In genomic region chr12:42698213-42698612, GRCh38 we compare ENCODE assay signal across 15 cellular contexts.
DNase-seq lines count a peak whose midpoint lies in the region; FAIRE-seq and TF ChIP-seq lines count a peak whose summit lies in the region.
"Had no signal": no experiment of that assay in that cellular context is flagged by ENCODE, and none has a peak within 500 bp of the region (broad histone marks: within the 10 kb centered on the region; RNA-seq: fewer than 3 reads in every experiment).

No MANE protein-coding gene starts in this region.

- H3K4me1 ChIP-seq in sigmoid colon (no peaks in the 10 kb centered on the region), kidney (ENCODE audit: control insufficient read depth in 1 of 2, insufficient read depth in 1 of 2, low read depth in 1 of 2, low read length in 2 of 2) (no peaks in the 10 kb centered on the region)
- H3K4me1 ChIP-seq: parathyroid adenoma had no signal

- no peaks in the 10 kb centered on the region for H3K36me3 Mint-ChIP-seq in chondrocyte (ENCODE audit: low read depth)
- H3K36me3 Mint-ChIP-seq: activated naive CD8-positive, alpha-beta T cell treated with anti-CD3 and anti-CD28 coated beads, Interleukin-2, amount 10 ng/mL, durations not matched to agents 7 days and 5 days had no signal

- H3K36me3 ChIP-seq in sigmoid colon = no peaks in the 10 kb centered on the region
- no peaks in the 10 kb centered on the region for H3K36me3 ChIP-seq in kidney (ENCODE audit: control insufficient read depth in 1 of 2, insufficient read depth in 2 of 2, low read length in 2 of 2)
- H3K36me3 ChIP-seq: heart left ventricle had no signal

- TF ChIP-seq POLR2A in sigmoid colon (IDR thresholded peaks at IDR 0.05) = no peak

- H3K4me1 Mint-ChIP-seq in chondrocyte (ENCODE audit: low read depth) = peaks cover 7% of the 10 kb centered on the region

- H3K4me3 ChIP-seq in fibroblast of the aortic adventitia (ENCODE audit: low read depth, low read length) = no peak overlapping the region
- no peak overlapping the region for H3K4me3 ChIP-seq in sigmoid colon
- H3K4me3 ChIP-seq in kidney (ENCODE audit: low read length in 2 of 2) = no peak overlapping the region
- H3K4me3 ChIP-seq: heart left ventricle had no signal

- no peak for FAIRE-seq in kidney (lab: Jason Lieb, UNC)

- H3K27me3 ChIP-seq in sigmoid colon = no peaks in the 10 kb centered on the region
- H3K27me3 ChIP-seq: heart left ventricle had no signal

- peaks cover 0 to 5% (median 0%) of the 10 kb centered on the region in 4 donors for H3K9me3 ChIP-seq in sigmoid colon
- H3K9me3 ChIP-seq in kidney (ENCODE audit: control insufficient read depth in 1 of 2, low read length in 2 of 2) = no peaks in the 10 kb centered on the region
- H3K9me3 ChIP-seq: heart left ventricle had no signal

- no peak overlapping the region for H3K4me3 Mint-ChIP-seq in chondrocyte (ENCODE audit: unreplicated experiment)
- H3K4me3 Mint-ChIP-seq: activated naive CD8-positive, alpha-beta T cell treated with anti-CD3 and anti-CD28 coated beads, Interleukin-2, amount 10 ng/mL, durations not matched to agents 7 days and 5 days; stimulated activated naive CD8-positive, alpha-beta T cell treated with anti-CD3 and anti-CD28 coated beads, Interleukin-15, Interleukin-2, amounts not matched to agents 100 ng/mL and 50 ng/mL, for 24 hours had no signal

- no peak for TF ChIP-seq EP300 in sigmoid colon (IDR thresholded peaks at IDR 0.05)

- H3K27ac ChIP-seq in sigmoid colon (no peak overlapping the region), kidney (ENCODE audit: low read depth in 2 of 2, low read length in 2 of 2) (no peak overlapping the region)
- H3K27ac ChIP-seq: parathyroid adenoma had no signal

- H3K27me3 Mint-ChIP-seq in chondrocyte (ENCODE audit: low read depth) = no peaks in the 10 kb centered on the region
- H3K27me3 Mint-ChIP-seq: activated naive CD8-positive, alpha-beta T cell treated with anti-CD3 and anti-CD28 coated beads, Interleukin-2, amount 10 ng/mL, durations not matched to agents 7 days and 5 days; stimulated activated naive CD8-positive, alpha-beta T cell treated with anti-CD3 and anti-CD28 coated beads, Interleukin-15, Interleukin-2, amounts not matched to agents 100 ng/mL and 50 ng/mL, for 24 hours had no signal

- no peak overlapping the region for H3K27ac Mint-ChIP-seq in chondrocyte (ENCODE audit: unreplicated experiment)
- H3K27ac Mint-ChIP-seq: activated naive CD8-positive, alpha-beta T cell treated with anti-CD3 and anti-CD28 coated beads, Interleukin-2, amount 10 ng/mL, durations not matched to agents 7 days and 5 days; stimulated activated naive CD8-positive, alpha-beta T cell treated with anti-CD3 and anti-CD28 coated beads, Interleukin-15, Interleukin-2, amounts not matched to agents 100 ng/mL and 50 ng/mL, for 24 hours had no signal

- TF ChIP-seq CTCF in fibroblast of the aortic adventitia (IDR thresholded peaks at IDR 0.05; ENCODE audit: insufficient read depth, low read length) (no peak), sigmoid colon (IDR thresholded peaks at IDR 0.05) (no peak), kidney (IDR thresholded peaks at IDR 0.05; ENCODE audit: borderline replicate concordance, extremely low read depth, insufficient read depth) (no peak), chondrocyte (IDR thresholded peaks at IDR 0.05) (no peak)

- H3K9ac ChIP-seq in kidney (ENCODE audit: low read length in 2 of 2) = no peak overlapping the region
- H3K9ac ChIP-seq: parathyroid adenoma had no signal

- DNase-seq in GM04503 (ENCODE audit: low read depth) = peak; percentile 68
- peak; percentile 88 for DNase-seq in NOMO-1 treated with dmso at 0.1 percent for 144 hours (lab: John Stamatoyannopoulos, UW; ENCODE audit: unreplicated experiment)
- peak; percentile 78 for DNase-seq in fibroblast of the aortic adventitia (ENCODE audit: low read depth)
- peak; percentile 74 for DNase-seq in sigmoid colon
- DNase-seq in GM19238 (ENCODE audit: insufficient read length, low spot score) = no peak
- DNase-seq in NCI-H1092 treated with DMSO at 0.1 percent for 48 hours (lab: John Stamatoyannopoulos, UW) = no peak
- DNase-seq in kidney = no peak
- DNase-seq in chondrocyte (ENCODE audit: low spot score) = no peak
- DNase-seq: activated naive CD8-positive, alpha-beta T cell treated with anti-CD3 and anti-CD28 coated beads, Interleukin-2, amount 10 ng/mL, durations not matched to agents 7 days and 5 days; dermis blood vessel endothelial cell; heart left ventricle; NCI-H1048; stimulated activated CD4-positive, alpha-beta T cell treated with anti-CD3 and anti-CD28 coated beads, Interleukin-2, amount 100 ng/mL, for 48 hours had no signal

- intact Hi-C loops in sigmoid colon (cut with DNase I) (no loop called here), kidney (cut with DNase I) (no loop called here)

- no peaks in the 10 kb centered on the region for H3K9me3 Mint-ChIP-seq in chondrocyte (ENCODE audit: low read depth)

- 43 to 71% methylated on average over 3 of the region's 3 CpGs for WGBS in sigmoid colon, 2 donors

Comparison
In these comparisons a context has a peak if more than half of its experiments do, and no peak if none do; other contexts are left out.
1. DNase-seq: peak in GM04503 (single experiment), NOMO-1 treated with dmso at 0.1 percent for 144 hours (single experiment), fibroblast of the aortic adventitia (single experiment) and sigmoid colon (single experiment); none in GM19238 (single experiment), NCI-H1092 treated with DMSO at 0.1 percent for 48 hours (single experiment), kidney (single experiment) and chondrocyte (single experiment).